Comparison of ENCODE assay signal across 1 cellular context in genomic region chr5:150082364-150082763, GRCh38.
TF ChIP-seq lines count a peak whose summit lies in the region.

No MANE protein-coding gene starts in this region.

TF ChIP-seq in GM12878, 131 proteins besides CTCF, POLR2A, EP300 and RAD21:
- TF ChIP-seq ZBTB11 (CRISPR knock-in tag; IDR thresholded peaks at IDR 0.05) (no peak), YBX1 (IDR thresholded peaks at IDR 0.05) (no peak), ZNF24 (IDR thresholded peaks at IDR 0.05) (no peak), ZBTB40 (IDR thresholded peaks at IDR 0.05; ENCODE audit: borderline replicate concordance) (no peak), USF2 (IDR thresholded peaks at IDR 0.05; ENCODE audit: borderline replicate concordance, low read depth, low read length) (no peak), ZBTB33 (IDR thresholded peaks at IDR 0.05) (no peak), SMARCA5 (IDR thresholded peaks at IDR 0.05) (no peak), ASH2L (IDR thresholded peaks at IDR 0.05; ENCODE audit: borderline replicate concordance, low read depth) (no peak), SMAD1 (IDR thresholded peaks at IDR 0.05; ENCODE audit: low read depth, partially characterized antibody) (no peak), E2F4 (IDR thresholded peaks at IDR 0.05; ENCODE audit: low read depth, low read length) (no peak), MAX (IDR thresholded peaks at IDR 0.05; ENCODE audit: low read depth, low read length) (no peak), STAT1 (conservative IDR thresholded peaks at IDR 0.05) (no peak), DPF2 (IDR thresholded peaks at IDR 0.05) (no peak), PRDM15 (CRISPR knock-in tag; IDR thresholded peaks at IDR 0.05) (no peak), SKIL (IDR thresholded peaks at IDR 0.05; ENCODE audit: low read depth, poor library complexity, severe bottlenecking) (no peak), NFYA (IDR thresholded peaks at IDR 0.05; ENCODE audit: borderline replicate concordance, low read depth, low read length) (no peak), ZZZ3 (IDR thresholded peaks at IDR 0.05; ENCODE audit: control insufficient read depth, insufficient read length, low read depth) (no peak), NFIC (IDR thresholded peaks at IDR 0.05; ENCODE audit: low read depth, low read length) (no peak), ELK1 (IDR thresholded peaks at IDR 0.05; ENCODE audit: low read depth, low read length) (no peak), CHD2 (IDR thresholded peaks at IDR 0.05; ENCODE audit: borderline replicate concordance, low read depth, low read length) (no peak)
